Comparison of ENCODE assay signal across 1 cellular context in the genomic region with DNA sequence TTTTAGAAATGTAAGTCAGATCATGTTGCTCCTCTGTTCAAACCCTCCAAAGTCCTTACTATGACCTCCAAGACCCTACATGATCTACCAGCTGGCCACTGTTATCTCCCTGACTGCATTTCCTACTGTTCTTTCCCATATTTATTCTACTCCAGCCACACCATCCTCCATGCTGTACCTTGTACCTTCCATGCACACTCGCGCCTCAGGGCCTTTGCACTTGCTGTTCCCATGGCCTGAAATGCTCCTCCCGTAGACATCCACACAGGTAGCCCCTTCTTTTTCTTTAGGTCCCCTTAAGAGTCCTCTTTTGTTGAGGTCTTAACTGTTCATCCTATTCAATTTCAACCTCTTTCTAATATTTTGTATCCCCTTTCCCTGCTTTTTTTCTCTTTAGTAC.
TF ChIP-seq lines count a peak whose summit lies in the region.

No MANE protein-coding gene starts in this region.

TF ChIP-seq in HepG2, 621 proteins besides CTCF, POLR2A, EP300 and RAD21:
- TF ChIP-seq ZMYM4 (CRISPR knock-in tag; IDR thresholded peaks at IDR 0.05), result 0 out of 2 replicates have a peak, but pooled peaks have one; percentile 15
- TF ChIP-seq MAFK (conservative IDR thresholded peaks at IDR 0.05 in 1 of 2, IDR thresholded peaks at IDR 0.05 in 1 of 2; ENCODE audit: low read length in 2 of 2), result no peak
- TF ChIP-seq, protein P1, sequence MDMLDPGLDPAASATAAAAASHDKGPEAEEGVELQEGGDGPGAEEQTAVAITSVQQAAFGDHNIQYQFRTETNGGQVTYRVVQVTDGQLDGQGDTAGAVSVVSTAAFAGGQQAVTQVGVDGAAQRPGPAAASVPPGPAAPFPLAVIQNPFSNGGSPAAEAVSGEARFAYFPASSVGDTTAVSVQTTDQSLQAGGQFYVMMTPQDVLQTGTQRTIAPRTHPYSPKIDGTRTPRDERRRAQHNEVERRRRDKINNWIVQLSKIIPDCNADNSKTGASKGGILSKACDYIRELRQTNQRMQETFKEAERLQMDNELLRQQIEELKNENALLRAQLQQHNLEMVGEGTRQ (IDR thresholded peaks at IDR 0.05; ENCODE audit: low read depth, low read length), result no peak
- TF ChIP-seq, protein P1 (CRISPR knock-in tag; IDR thresholded peaks at IDR 0.05; ENCODE audit: borderline replicate concordance), result no peak
- TF ChIP-seq NAIF1 (CRISPR knock-in tag; IDR thresholded peaks at IDR 0.05; ENCODE audit: borderline replicate concordance), result 0 out of 2 replicates have a peak, but pooled peaks have one; percentile 27
- TF ChIP-seq ADNP (CRISPR knock-in tag; IDR thresholded peaks at IDR 0.05), result peak; percentile 60; the same call in 1 of the 2 replicates
- peak; percentile 64 for TF ChIP-seq HNF4A (CRISPR knock-in tag; IDR thresholded peaks at IDR 0.05)
- TF ChIP-seq EZH2 (conservative IDR thresholded peaks at IDR 0.05; ENCODE audit: low read depth, low read length), result no peak
- TF ChIP-seq POLR2AphosphoS2 (IDR thresholded peaks at IDR 0.05; ENCODE audit: low read depth, low read length), result no peak
- TF ChIP-seq, protein P2, sequence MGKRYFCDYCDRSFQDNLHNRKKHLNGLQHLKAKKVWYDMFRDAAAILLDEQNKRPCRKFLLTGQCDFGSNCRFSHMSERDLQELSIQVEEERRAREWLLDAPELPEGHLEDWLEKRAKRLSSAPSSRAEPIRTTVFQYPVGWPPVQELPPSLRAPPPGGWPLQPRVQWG (CRISPR knock-in tag; IDR thresholded peaks at IDR 0.05; ENCODE audit: borderline replicate concordance, low read depth), result no peak
- TF ChIP-seq JARID2 (CRISPR knock-in tag; IDR thresholded peaks at IDR 0.05; ENCODE audit: insufficient replicate concordance), result no peak
- TF ChIP-seq, protein P3, sequence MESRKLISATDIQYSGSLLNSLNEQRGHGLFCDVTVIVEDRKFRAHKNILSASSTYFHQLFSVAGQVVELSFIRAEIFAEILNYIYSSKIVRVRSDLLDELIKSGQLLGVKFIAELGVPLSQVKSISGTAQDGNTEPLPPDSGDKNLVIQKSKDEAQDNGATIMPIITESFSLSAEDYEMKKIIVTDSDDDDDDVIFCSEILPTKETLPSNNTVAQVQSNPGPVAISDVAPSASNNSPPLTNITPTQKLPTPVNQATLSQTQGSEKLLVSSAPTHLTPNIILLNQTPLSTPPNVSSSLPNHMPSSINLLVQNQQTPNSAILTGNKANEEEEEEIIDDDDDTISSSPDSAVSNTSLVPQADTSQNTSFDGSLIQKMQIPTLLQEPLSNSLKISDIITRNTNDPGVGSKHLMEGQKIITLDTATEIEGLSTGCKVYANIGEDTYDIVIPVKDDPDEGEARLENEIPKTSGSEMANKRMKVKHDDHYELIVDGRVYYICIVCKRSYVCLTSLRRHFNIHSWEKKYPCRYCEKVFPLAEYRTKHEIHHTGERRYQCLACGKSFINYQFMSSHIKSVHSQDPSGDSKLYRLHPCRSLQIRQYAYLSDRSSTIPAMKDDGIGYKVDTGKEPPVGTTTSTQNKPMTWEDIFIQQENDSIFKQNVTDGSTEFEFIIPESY (CRISPR knock-in tag; IDR thresholded peaks at IDR 0.05), result peak; percentile 80
- no peak for TF ChIP-seq HMG20B (CRISPR knock-in tag; conservative IDR thresholded peaks at IDR 0.05)
- TF ChIP-seq RCOR2 (CRISPR knock-in tag; IDR thresholded peaks at IDR 0.05), result peak; percentile 24; the same call in 1 of the 2 replicates
- TF ChIP-seq, protein P4, sequence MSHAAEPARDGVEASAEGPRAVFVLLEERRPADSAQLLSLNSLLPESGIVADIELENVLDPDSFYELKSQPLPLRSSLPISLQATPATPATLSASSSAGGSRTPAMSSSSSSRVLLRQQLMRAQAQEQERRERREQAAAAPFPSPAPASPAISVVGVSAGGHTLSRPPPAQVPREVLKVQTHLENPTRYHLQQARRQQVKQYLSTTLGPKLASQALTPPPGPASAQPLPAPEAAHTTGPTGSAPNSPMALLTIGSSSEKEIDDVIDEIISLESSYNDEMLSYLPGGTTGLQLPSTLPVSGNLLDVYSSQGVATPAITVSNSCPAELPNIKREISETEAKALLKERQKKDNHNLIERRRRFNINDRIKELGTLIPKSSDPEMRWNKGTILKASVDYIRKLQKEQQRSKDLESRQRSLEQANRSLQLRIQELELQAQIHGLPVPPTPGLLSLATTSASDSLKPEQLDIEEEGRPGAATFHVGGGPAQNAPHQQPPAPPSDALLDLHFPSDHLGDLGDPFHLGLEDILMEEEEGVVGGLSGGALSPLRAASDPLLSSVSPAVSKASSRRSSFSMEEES (CRISPR knock-in tag; IDR thresholded peaks at IDR 0.05), result no peak
- 0 out of 2 replicates have a peak, but pooled peaks have one; percentile 37 for TF ChIP-seq KDM1A (CRISPR knock-in tag; IDR thresholded peaks at IDR 0.05)
- TF ChIP-seq, protein P5, sequence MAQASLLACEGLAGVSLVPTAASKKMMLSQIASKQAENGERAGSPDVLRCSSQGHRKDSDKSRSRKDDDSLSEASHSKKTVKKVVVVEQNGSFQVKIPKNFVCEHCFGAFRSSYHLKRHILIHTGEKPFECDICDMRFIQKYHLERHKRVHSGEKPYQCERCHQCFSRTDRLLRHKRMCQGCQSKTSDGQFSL (CRISPR knock-in tag; IDR thresholded peaks at IDR 0.05), result 0 out of 2 replicates have a peak, but pooled peaks have one; percentile 21
- no peak for TF ChIP-seq RARA (CRISPR knock-in tag; IDR thresholded peaks at IDR 0.05)
- no peak for TF ChIP-seq ZNF33A (CRISPR knock-in tag; IDR thresholded peaks at IDR 0.05; ENCODE audit: borderline replicate concordance)
- peak; percentile 87 for TF ChIP-seq ZMYM3 (CRISPR knock-in tag; IDR thresholded peaks at IDR 0.05)
- no peak for TF ChIP-seq KAT8 (CRISPR knock-in tag; IDR thresholded peaks at IDR 0.05)
